Comparison of ENCODE assay signal across 8 cellular contexts in the genomic region with DNA sequence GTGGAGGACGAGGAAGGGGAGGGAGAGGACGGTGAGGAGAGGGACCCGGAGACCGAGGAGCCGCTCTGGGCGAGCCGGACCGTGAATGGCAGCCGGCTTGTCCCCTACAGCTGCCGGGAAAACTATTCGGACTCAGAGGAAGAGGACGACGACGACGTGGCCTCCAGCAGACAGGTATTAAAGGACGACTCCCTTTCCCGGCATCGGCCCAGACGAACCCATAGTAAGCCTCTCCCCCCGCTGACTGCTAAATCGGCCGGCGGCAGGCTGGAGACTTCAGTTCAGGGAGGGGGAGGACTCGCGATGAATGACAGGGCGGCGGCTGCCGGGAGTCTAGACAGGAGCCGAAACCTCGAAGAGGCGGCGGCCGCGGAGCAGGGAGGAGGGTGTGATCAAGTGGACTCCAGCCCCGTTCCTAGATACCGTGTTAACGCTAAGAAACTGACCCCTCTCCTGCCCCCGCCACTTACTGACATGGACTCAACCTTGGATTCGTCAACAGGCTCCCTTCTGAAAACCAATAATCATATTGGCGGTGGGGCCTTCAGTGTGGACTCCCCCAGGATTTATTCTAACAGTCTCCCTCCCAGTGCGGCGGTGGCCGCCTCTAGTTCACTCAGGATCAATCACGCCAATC. TPM values are rescaled to one million over a fixed set of nuclear protein-coding genes. Genes with fewer than 3 reads are reported as not detected.
A peak's percentile ranks its signal among the peaks of the same experiment; 100 is the strongest.
DNase-seq lines count a peak whose midpoint lies in the region; ATAC-seq, FAIRE-seq and TF ChIP-seq lines count a peak whose summit lies in the region.

No MANE protein-coding gene starts in this region.

- H4K20me1 ChIP-seq in endothelial cell of umbilical vein (replicated peaks; ENCODE audit: control insufficient read depth, extremely low read depth, insufficient read depth, low read length): peaks cover 6% of the 10 kb centered on the region

- peak overlapping the region; percentile 77 to 97 (median 97) for H3K4me3 ChIP-seq in endothelial cell of umbilical vein (replicated peaks in 1 of 3; ENCODE audit: insufficient read depth in 1 of 3, low read depth in 1 of 3, low read length in 3 of 3)

- H3K9ac ChIP-seq in endothelial cell of umbilical vein (replicated peaks; ENCODE audit: extremely low read depth, insufficient read depth, low read length): peak overlapping the region; percentile 96

- POLR2A ChIA-PET in endothelial cell of umbilical vein (lab: Charles Lee): interaction anchor here (1.6 kb wide), 1 partner anchor 39 kb away, joined by 4 read pairs; no protein-coding TSS in a partner anchor

- dilution Hi-C loops in endothelial cell of umbilical vein (cut with MboI; ENCODE audit: extremely low pct_ligation_motif_present, low sequenced_read_pairs): no loop called here

- no peak for TF ChIP-seq POLR2A in endothelial cell of umbilical vein (IDR thresholded peaks at IDR 0.05; ENCODE audit: low read depth, low read length)

- H3K36me3 Mint-ChIP-seq in activated CD8-positive, alpha-beta memory T cell treated with anti-CD3 and anti-CD28 coated beads, Interleukin-2, amount 10 ng/mL, durations not matched to agents 7 days and 5 days: peaks cover 24% of the 10 kb centered on the region

- no TSS peak for BruUV-seq in endothelial cell of umbilical vein (replicated peaks; lab: Mats Ljungman, UMichigan)

- peak overlapping the region; percentile 85 for H3K4me3 Mint-ChIP-seq in activated CD8-positive, alpha-beta memory T cell treated with anti-CD3 and anti-CD28 coated beads, Interleukin-2, amount 10 ng/mL, durations not matched to agents 7 days and 5 days

- TF ChIP-seq CTCF in 22Rv1 (IDR thresholded peaks at IDR 0.05) (no peak), endothelial cell of umbilical vein (IDR thresholded peaks at IDR 0.05; ENCODE audit: extremely low read depth in 1 of 2, insufficient read depth in 1 of 2, low read depth in 1 of 2, low read length in 2 of 2) (no peak)

- H3K9me3 Mint-ChIP-seq in activated CD8-positive, alpha-beta memory T cell treated with anti-CD3 and anti-CD28 coated beads, Interleukin-2, amount 10 ng/mL, durations not matched to agents 7 days and 5 days (ENCODE audit: low read depth): no peaks in the 10 kb centered on the region

- H3K27me3 ChIP-seq in endothelial cell of umbilical vein (ENCODE audit: control insufficient read depth in 2 of 2, insufficient read depth in 2 of 2, low read length in 2 of 2): no peaks in the 10 kb centered on the region

- no peaks in the 10 kb centered on the region for H3K9me3 ChIP-seq in endothelial cell of umbilical vein (replicated peaks; ENCODE audit: control insufficient read depth, insufficient read depth, low read length)

- H3K79me2 ChIP-seq in endothelial cell of umbilical vein (ENCODE audit: control insufficient read depth, insufficient read depth, low read length): peaks cover 56% of the 10 kb centered on the region

- peaks cover 33% of the 10 kb centered on the region for H3K4me1 ChIP-seq in endothelial cell of umbilical vein (ENCODE audit: control insufficient read depth, extremely low read depth, insufficient read depth, low read length)

- CTCF ChIA-PET in activated CD8-positive, alpha-beta memory T cell treated with anti-CD3 and anti-CD28 coated beads, Interleukin-2, amount 10 ng/mL, durations not matched to agents 7 days and 5 days (lab: Charles Lee): interaction anchor here (1.3 to 3.7 kb wide), 6 partner anchors 9 to 39 kb away, joined by 3 to 41 read pairs (median 9); no protein-coding TSS in a partner anchor
- CTCF ChIA-PET in endothelial cell of umbilical vein (lab: Charles Lee): interaction anchor here (1.1 to 6.8 kb wide), 6 partner anchors 10 to 374 kb away, joined by 3 to 91 read pairs (median 3); no protein-coding TSS in a partner anchor

- H3K27ac ChIP-seq in 22Rv1 (peak overlapping the region; percentile 82), endothelial cell of umbilical vein (ENCODE audit: insufficient read depth, low read depth, low read length) (peak overlapping the region; percentile 98)

- H3K27me3 Mint-ChIP-seq in activated CD8-positive, alpha-beta memory T cell treated with anti-CD3 and anti-CD28 coated beads, Interleukin-2, amount 10 ng/mL, durations not matched to agents 7 days and 5 days: no peaks in the 10 kb centered on the region

- peak; percentile 41 for ATAC-seq in HG02981 (IDR thresholded peaks at IDR 0.05; ENCODE audit: unreplicated experiment)
- peak; percentile 55 for ATAC-seq in activated CD8-positive, alpha-beta memory T cell treated with anti-CD3 and anti-CD28 coated beads, Interleukin-2, amount 10 ng/mL, durations not matched to agents 7 days and 5 days

- H3K36me3 ChIP-seq in endothelial cell of umbilical vein (ENCODE audit: control insufficient read depth in 2 of 2, extremely low read depth in 1 of 2, insufficient read depth in 2 of 2, low read length in 2 of 2): no peaks in the 10 kb centered on the region

- H3K27ac Mint-ChIP-seq in activated CD8-positive, alpha-beta memory T cell treated with anti-CD3 and anti-CD28 coated beads, Interleukin-2, amount 10 ng/mL, durations not matched to agents 7 days and 5 days: peak overlapping the region; percentile 93

- FAIRE-seq in GM18507 (lab: Jason Lieb, UNC) (peak; percentile 83), endothelial cell of umbilical vein (lab: Jason Lieb, UNC) (peak; percentile 59)

- no peak for DNase-seq in GM18507 (ENCODE audit: extremely low spot score, insufficient read length, low read depth)
- peak; percentile 41 to 66 for DNase-seq in NCI-H526 (lab: John Stamatoyannopoulos, UW)
- peak; percentile 80 for DNase-seq in activated CD8-positive, alpha-beta memory T cell treated with anti-CD3 and anti-CD28 coated beads, Interleukin-2, amount 10 ng/mL, durations not matched to agents 7 days and 5 days
- peak; percentile 73 for DNase-seq in endothelial cell of umbilical vein (ENCODE audit: low read depth, low spot score)
- peak; percentile 46 for DNase-seq in mucosa of gallbladder (ENCODE audit: low spot score)
- DNase-seq in stimulated activated CD8-positive, alpha-beta memory T cell treated with anti-CD3 and anti-CD28 coated beads, Interleukin-4, amount 100 ng/mL, for 48 hours: peak; percentile 75

- peak overlapping the region; percentile 100 for H2AFZ ChIP-seq in endothelial cell of umbilical vein (ENCODE audit: low read depth, low read length)

- H3K9me1 ChIP-seq in endothelial cell of umbilical vein (replicated peaks; ENCODE audit: control insufficient read depth, extremely low read depth, insufficient read depth, low read length): no peaks in the 10 kb centered on the region

- peaks cover 30% of the 10 kb centered on the region for H3K4me1 Mint-ChIP-seq in activated CD8-positive, alpha-beta memory T cell treated with anti-CD3 and anti-CD28 coated beads, Interleukin-2, amount 10 ng/mL, durations not matched to agents 7 days and 5 days

- intact Hi-C loops in endothelial cell of umbilical vein (cut with micrococcal nuclease): loop anchor here (1.0 to 5.0 kb wide), 3 partner anchors 38 to 62 kb away; a partner anchor contains a TSS

- peak overlapping the region; percentile 100 for H3K4me2 ChIP-seq in endothelial cell of umbilical vein (ENCODE audit: insufficient read depth, low read length)

TF ChIP-seq in endothelial cell of umbilical vein, 7 proteins besides CTCF, POLR2A, EP300 and RAD21:
- TF ChIP-seq, protein P1, sequence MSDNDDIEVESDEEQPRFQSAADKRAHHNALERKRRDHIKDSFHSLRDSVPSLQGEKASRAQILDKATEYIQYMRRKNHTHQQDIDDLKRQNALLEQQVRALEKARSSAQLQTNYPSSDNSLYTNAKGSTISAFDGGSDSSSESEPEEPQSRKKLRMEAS (IDR thresholded peaks at IDR 0.05; ENCODE audit: insufficient read depth, insufficient read length): no peak
TF ChIP-seq in endothelial cell of umbilical vein: peak in this region for 0.

RNA-seq across cellular contexts. Expression of a gene that starts 1.0 kb away (rescaled TPM):
- total RNA-seq in activated CD8-positive, alpha-beta memory T cell treated with anti-CD3 and anti-CD28 coated beads, Interleukin-2, amount 10 ng/mL, durations not matched to agents 7 days and 5 days: 10 to 100 TPM; 28.2 to 37.3 TPM
- total RNA-seq in endothelial cell of umbilical vein: 24.2 and 29.0 TPM in 2 replicates
- 4.6 and 7.4 TPM in 2 replicates for polyA plus RNA-seq in endothelial cell of umbilical vein
- 4.3 and 4.5 TPM in 2 replicates for polyA plus RNA-seq in endothelial cell of umbilical vein (2011; cell fraction: cytosol; rRNA removed)
- polyA plus RNA-seq in endothelial cell of umbilical vein (2011; cell fraction: nucleus; rRNA removed): 17.6 and 25.7 TPM in 2 replicates
- 14.8 and 15.0 TPM in 2 replicates for polyA plus RNA-seq in endothelial cell of umbilical vein (2012)
- polyA minus RNA-seq in endothelial cell of umbilical vein: 10.3 and 11.4 TPM in 2 replicates
- polyA minus RNA-seq in endothelial cell of umbilical vein (2011; cell fraction: cytosol; rRNA and poly(A)+ RNA removed): 16.3 TPM
- polyA minus RNA-seq in endothelial cell of umbilical vein (2011; cell fraction: nucleus; rRNA and poly(A)+ RNA removed): 24.8 and 27.4 TPM in 2 replicates
- total RNA-seq in mucosa of gallbladder: 27.7 TPM

RNA-seq across cellular contexts. Expression of a gene that starts 49.3 kb away (rescaled TPM):
- not detected for total RNA-seq in activated CD8-positive, alpha-beta memory T cell treated with anti-CD3 and anti-CD28 coated beads, Interleukin-2, amount 10 ng/mL, durations not matched to agents 7 days and 5 days
- total RNA-seq in endothelial cell of umbilical vein (not detected in 2 replicates), mucosa of gallbladder (0.81 TPM)
- not detected in 2 replicates for polyA plus RNA-seq in endothelial cell of umbilical vein
- 0.03 TPM in 1 of 2 replicates, not detected in the other for polyA plus RNA-seq in endothelial cell of umbilical vein (2011; cell fraction: cytosol; rRNA removed)
- polyA plus RNA-seq in endothelial cell of umbilical vein (2011; cell fraction: nucleus; rRNA removed): not detected in 2 replicates
- polyA plus RNA-seq in endothelial cell of umbilical vein (2012): not detected in 2 replicates
- polyA minus RNA-seq in endothelial cell of umbilical vein: not detected in 2 replicates
- not detected for polyA minus RNA-seq in endothelial cell of umbilical vein (2011; cell fraction: cytosol; rRNA and poly(A)+ RNA removed)
- not detected in 2 replicates for polyA minus RNA-seq in endothelial cell of umbilical vein (2011; cell fraction: nucleus; rRNA and poly(A)+ RNA removed)
